ENCODE assay signal across 17 cellular contexts in genomic region chr16:19463468-19464315, GRCh38. TPM values are rescaled to one million over a fixed set of nuclear protein-coding genes. Genes with fewer than 3 reads are reported as not detected.
DNase-seq lines count a peak whose midpoint lies in the region; ATAC-seq, FAIRE-seq and TF ChIP-seq lines count a peak whose summit lies in the region.
"Had no signal": no experiment of that assay in that cellular context is flagged by ENCODE, and none has a peak within 500 bp of the region (broad histone marks: within the 10 kb centered on the region; RNA-seq: fewer than 3 reads in every experiment).

No MANE protein-coding gene starts in this region.

- FAIRE-seq in kidney (lab: Jason Lieb, UNC) = no peak

- H3K9me3 ChIP-seq in PC-3 (ENCODE audit: low read length) (no peaks in the 10 kb centered on the region), mucosa of descending colon (no peaks in the 10 kb centered on the region), WERI-Rb-1 (ENCODE audit: severe bottlenecking) (peaks cover 4% of the 10 kb centered on the region), kidney (ENCODE audit: control insufficient read depth in 1 of 2, low read length in 2 of 2) (peaks cover 0 to 2% of the 10 kb centered on the region in 2 donors), Karpas-422 (ENCODE audit: low read length) (no peaks in the 10 kb centered on the region)
- H3K9me3 ChIP-seq: left ventricle myocardium inferior, Peyer's patch, psoas muscle had no signal

- peaks cover 5% of the 10 kb centered on the region; the same call in 1 of the 2 replicates for H3K36me3 ChIP-seq in PC-3 (ENCODE audit: low read depth, low read length)
- H3K36me3 ChIP-seq in mucosa of descending colon (ENCODE audit: low read depth) = peaks cover 5% of the 10 kb centered on the region
- no peaks in the 10 kb centered on the region for H3K36me3 ChIP-seq in WERI-Rb-1
- no peaks in the 10 kb centered on the region for H3K36me3 ChIP-seq in kidney (ENCODE audit: control insufficient read depth in 1 of 2, insufficient read depth in 2 of 2, low read length in 2 of 2)
- no peaks in the 10 kb centered on the region for H3K36me3 ChIP-seq in Karpas-422 (ENCODE audit: insufficient read depth, low read length)
- H3K36me3 ChIP-seq: left ventricle myocardium inferior had no signal

- POLR2A ChIA-PET in PC-3 (lab: Charles Lee; ENCODE audit: unreplicated experiment) = no interaction called here

- H3K79me2 ChIP-seq in PC-3 (ENCODE audit: low read length) (no peaks in the 10 kb centered on the region), Karpas-422 (ENCODE audit: low read length) (no peaks in the 10 kb centered on the region)

- H3K9ac ChIP-seq in PC-3 (ENCODE audit: low read length) (no peak overlapping the region), kidney (ENCODE audit: low read length in 2 of 2) (no peak overlapping the region), Karpas-422 (ENCODE audit: low read length) (no peak overlapping the region)

- no peak overlapping the region for H3K4me3 ChIP-seq in PC-3 (ENCODE audit: low read length)
- no peak overlapping the region for H3K4me3 ChIP-seq in mucosa of descending colon
- H3K4me3 ChIP-seq in WERI-Rb-1 (ENCODE audit: low read depth, low read length) = no peak overlapping the region
- no peak overlapping the region for H3K4me3 ChIP-seq in kidney (ENCODE audit: low read length in 2 of 2)
- H3K4me3 ChIP-seq in Karpas-422 (ENCODE audit: low read length) = no peak overlapping the region
- H3K4me3 ChIP-seq: left ventricle myocardium inferior, Peyer's patch, psoas muscle had no signal

- H2AFZ ChIP-seq in PC-3 (ENCODE audit: low read length) (no peak overlapping the region), Karpas-422 (ENCODE audit: low read length) (no peak overlapping the region)

- H3K27me3 ChIP-seq in PC-3 (ENCODE audit: low read length) = no peaks in the 10 kb centered on the region
- H3K27me3 ChIP-seq in WERI-Rb-1 (ENCODE audit: insufficient read depth, low read depth, severe bottlenecking) = no peaks in the 10 kb centered on the region
- no peaks in the 10 kb centered on the region for H3K27me3 ChIP-seq in Karpas-422 (ENCODE audit: low read length)
- H3K27me3 ChIP-seq: Peyer's patch had no signal

- H3K9me2 ChIP-seq in PC-3 (replicated peaks; ENCODE audit: low read length) (no peaks in the 10 kb centered on the region), Karpas-422 (replicated peaks; ENCODE audit: insufficient read depth, low read length) (no peaks in the 10 kb centered on the region)

- ATAC-seq in PC-3 (no peak), mucosa of descending colon (peak; percentile 90), HG03521 (IDR thresholded peaks at IDR 0.05; ENCODE audit: unreplicated experiment) (no peak)
- ATAC-seq: natural killer cell treated with Interleukin-12 subunit alpha and Interleukin-12 subunit beta and Interleukin-15 and Interleukin-18, amount 100 ng/mL, for 72 hours; psoas muscle had no signal

- intact Hi-C loops in PC-3 (cut with micrococcal nuclease) (no loop called here), mucosa of descending colon (cut with DNase I, micrococcal nuclease) (no loop called here), kidney (cut with DNase I) (no loop called here)

- H3K4me2 ChIP-seq in PC-3 (ENCODE audit: low read length) = no peak overlapping the region
- H3K4me2 ChIP-seq in Karpas-422 (ENCODE audit: low read depth, low read length, poor library complexity, severe bottlenecking) = no peak overlapping the region

- DNase-seq in Daoy (ENCODE audit: low read depth) = peak; percentile 40
- DNase-seq in NCI-H2029 treated with DMSO at 0.1 percent for 48 hours (lab: John Stamatoyannopoulos, UW) = peak; percentile 85
- peak; percentile 19 for DNase-seq in PC-3
- DNase-seq in mucosa of descending colon = peak in 1 of 3 donors; percentile 45
- no peak for DNase-seq in WERI-Rb-1
- no peak for DNase-seq in kidney
- DNase-seq in Karpas-422 = no peak
- DNase-seq: activated B cell treated with CpG ODN at 0.5 μM for 24 hours; foreskin fibroblast; left ventricle myocardium inferior; NCI-H2227 treated with DMSO at 0.1 percent for 48 hours; Peyer's patch; psoas muscle; stimulated activated CD4-positive, alpha-beta T cell treated with anti-CD3 and anti-CD28 coated beads, Interleukin-12 subunit alpha, Interleukin-12 subunit beta, amount 100 ng/mL, for 4 hours had no signal

- no peaks in the 10 kb centered on the region for H3K4me1 ChIP-seq in PC-3 (ENCODE audit: insufficient read depth, low read length)
- H3K4me1 ChIP-seq in mucosa of descending colon (ENCODE audit: low read depth) = peaks cover 6% of the 10 kb centered on the region
- H3K4me1 ChIP-seq in kidney (ENCODE audit: control insufficient read depth in 1 of 2, insufficient read depth in 1 of 2, low read depth in 1 of 2, low read length in 2 of 2) = no peaks in the 10 kb centered on the region
- no peaks in the 10 kb centered on the region for H3K4me1 ChIP-seq in Karpas-422 (ENCODE audit: low read length)
- H3K4me1 ChIP-seq: left ventricle myocardium inferior, Peyer's patch, psoas muscle had no signal

- H3F3A ChIP-seq in PC-3 (ENCODE audit: low read length, unreplicated experiment) = no peaks in the 10 kb centered on the region

- TF ChIP-seq CTCF in PC-3 (conservative IDR thresholded peaks at IDR 0.05; ENCODE audit: low read depth, low read length) (no peak), mucosa of descending colon (IDR thresholded peaks at IDR 0.05) (no peak), WERI-Rb-1 (IDR thresholded peaks at IDR 0.05; ENCODE audit: low read depth, low read length) (no peak), kidney (IDR thresholded peaks at IDR 0.05; ENCODE audit: borderline replicate concordance, extremely low read depth, insufficient read depth) (no peak)

- BruUV-seq in PC-3 (replicated peaks; lab: Mats Ljungman, UMichigan) = no TSS peak

- H3K27ac ChIP-seq in PC-3 (ENCODE audit: low read length) (no peak overlapping the region), WERI-Rb-1 (no peak overlapping the region), kidney (ENCODE audit: low read depth in 2 of 2, low read length in 2 of 2) (no peak overlapping the region), Karpas-422 (ENCODE audit: low read length) (no peak overlapping the region)
- H3K27ac ChIP-seq: left ventricle myocardium inferior, Peyer's patch, psoas muscle had no signal

- H4K20me1 ChIP-seq in PC-3 (ENCODE audit: low read length) (no peaks in the 10 kb centered on the region), Karpas-422 (ENCODE audit: insufficient read depth, low read depth, low read length) (no peaks in the 10 kb centered on the region)

- CTCF ChIA-PET in PC-3 (lab: Charles Lee) = no interaction called here

RNA-seq across cellular contexts. Expression of gene TMC5, which starts 46.0 kb away (rescaled TPM):
- 0.23 TPM in 1 of 2 replicates, not detected in the other for total RNA-seq in Daoy (2014; rRNA removed; shearing (Covaris generic))
- total RNA-seq in PC-3 (2014; rRNA removed) (7.4 and 7.9 TPM in 2 replicates), mucosa of descending colon (100 to 1,000 TPM in 2 of 3 donors, 10 to 100 TPM in 1; 73.4 to 147 (median 122) TPM), kidney (6.6 TPM)
- polyA plus RNA-seq in kidney (ENCODE audit: insufficient read depth, low read depth, low replicate concordance) = 1.0 TPM
- not detected in 2 replicates for total RNA-seq in Karpas-422 (2014; rRNA removed; shearing (Covaris generic); ENCODE audit: low replicate concordance)
- total RNA-seq: activated B cell treated with CpG ODN at 0.5 μM for 24 hours; chondrocyte; natural killer cell treated with Interleukin-12 subunit alpha and Interleukin-12 subunit beta and Interleukin-15 and Interleukin-18, amount 100 ng/mL, for 72 hours; psoas muscle had no signal

RNA-seq across cellular contexts. Expression of gene GDE1, which starts 58.2 kb away (rescaled TPM):
- total RNA-seq in Daoy (2014; rRNA removed; shearing (Covaris generic)) = 56.1 and 79.3 TPM in 2 replicates
- total RNA-seq in PC-3 (2014; rRNA removed) (45.6 and 50.7 TPM in 2 replicates), mucosa of descending colon (100 to 1,000 TPM in 2 of 3 donors, 10 to 100 TPM in 1; 90.5 to 125 (median 106) TPM), kidney (48.2 TPM)
- polyA plus RNA-seq in kidney (ENCODE audit: insufficient read depth, low read depth, low replicate concordance) = 54.7 TPM
- 38.0 and 40.6 TPM in 2 replicates for total RNA-seq in Karpas-422 (2014; rRNA removed; shearing (Covaris generic); ENCODE audit: low replicate concordance)

Comparison
In these comparisons a context has a peak if more than half of its experiments do, and no peak if none do; other contexts are left out.
1. DNase-seq: peak in Daoy (single experiment), NCI-H2029 treated with DMSO at 0.1 percent for 48 hours (single experiment) and PC-3 (single experiment); none in WERI-Rb-1 (single experiment), kidney (single experiment) and Karpas-422 (single experiment).